In genomic region chr14:105067140-105067968, GRCh38 we compare ENCODE assay signal across 10 cellular contexts. TPM values are rescaled to one million over a fixed set of nuclear protein-coding genes. Genes with fewer than 3 reads are reported as not detected.
DNase-seq lines count a peak whose midpoint lies in the region; ATAC-seq, FAIRE-seq and TF ChIP-seq lines count a peak whose summit lies in the region.
"Had no signal": no experiment of that assay in that cellular context is flagged by ENCODE, and none has a peak within 500 bp of the region (broad histone marks: within the 10 kb centered on the region; RNA-seq: fewer than 3 reads in every experiment).

No MANE protein-coding gene starts in this region.

- H3K4me3 Mint-ChIP-seq in astrocyte (ENCODE audit: unreplicated experiment): no peak overlapping the region
- H3K4me3 Mint-ChIP-seq in endothelial cell (ENCODE audit: unreplicated experiment): no peak overlapping the region

- H3K27ac Mint-ChIP-seq in astrocyte (ENCODE audit: unreplicated experiment): peak overlapping the region; percentile 18
- no peak overlapping the region for H3K27ac Mint-ChIP-seq in endothelial cell (ENCODE audit: unreplicated experiment)

- peaks cover 7% of the 10 kb centered on the region for H3K27me3 Mint-ChIP-seq in astrocyte (ENCODE audit: low read depth, unreplicated experiment)
- peaks cover 14% of the 10 kb centered on the region for H3K27me3 Mint-ChIP-seq in endothelial cell (ENCODE audit: unreplicated experiment)

- H3K36me3 Mint-ChIP-seq in astrocyte (ENCODE audit: low read depth, unreplicated experiment) (no peaks in the 10 kb centered on the region), endothelial cell (ENCODE audit: low read depth, unreplicated experiment) (peaks cover 4% of the 10 kb centered on the region)

- H3K4me1 Mint-ChIP-seq in astrocyte (ENCODE audit: low read depth, unreplicated experiment) (peaks cover 25% of the 10 kb centered on the region), endothelial cell (ENCODE audit: unreplicated experiment) (peaks cover 3% of the 10 kb centered on the region)

- H3K4me2 ChIP-seq in astrocyte (ENCODE audit: low read length): no peak overlapping the region

- FAIRE-seq in astrocyte (lab: Jason Lieb, UNC): no peak

- ATAC-seq in SK-N-SH treated with all-trans-retinoic acid at 6 μM for 48 hours: peak; percentile 40
- no peak for ATAC-seq in GM18858 (IDR thresholded peaks at IDR 0.05; ENCODE audit: unreplicated experiment)
- no peak for ATAC-seq in HG03025 (IDR thresholded peaks at IDR 0.05; ENCODE audit: low FRiP score, unreplicated experiment)

- no peak overlapping the region for H3K27ac ChIP-seq in astrocyte (ENCODE audit: low read depth, low read length)

- no peaks in the 10 kb centered on the region for H3K36me3 ChIP-seq in astrocyte (ENCODE audit: insufficient read depth, low read length)

- H3K9ac ChIP-seq in astrocyte (ENCODE audit: low read length): no peak overlapping the region

- peaks cover 2% of the 10 kb centered on the region for H3K9me3 Mint-ChIP-seq in astrocyte (ENCODE audit: unreplicated experiment)
- H3K9me3 Mint-ChIP-seq in endothelial cell (ENCODE audit: unreplicated experiment): no peaks in the 10 kb centered on the region

- no peak overlapping the region for H2AFZ ChIP-seq in astrocyte (ENCODE audit: low read depth, low read length)

- peaks cover 3% of the 10 kb centered on the region for H3K27me3 ChIP-seq in astrocyte (ENCODE audit: insufficient read depth, low read length)

- H4K20me1 ChIP-seq in astrocyte (ENCODE audit: insufficient read depth, low read length): no peaks in the 10 kb centered on the region

- no peaks in the 10 kb centered on the region for H3K79me2 ChIP-seq in astrocyte (ENCODE audit: insufficient read depth, low read length)

- H3K4me1 ChIP-seq in astrocyte (ENCODE audit: insufficient read depth, low read length): peaks cover 28% of the 10 kb centered on the region

- TF ChIP-seq CTCF in GM12875 (IDR thresholded peaks at IDR 0.05; ENCODE audit: borderline replicate concordance, insufficient read depth, low read depth, low read length) (no peak), astrocyte (IDR thresholded peaks at IDR 0.05; ENCODE audit: insufficient read depth, low read depth, low read length) (no peak), endothelial cell (IDR thresholded peaks at IDR 0.05; ENCODE audit: unreplicated experiment) (no peak)

- no peaks in the 10 kb centered on the region for H3K9me3 ChIP-seq in astrocyte (ENCODE audit: insufficient read depth, low read depth, low read length)

- DNase-seq in astrocyte (ENCODE audit: low read depth) (peak; percentile 27), endothelial cell (ENCODE audit: low spot score) (no peak), NCI-H1092 treated with DMSO at 0.1 percent for 48 hours (lab: John Stamatoyannopoulos, UW) (no peak)
- DNase-seq in stimulated activated CD4-positive, alpha-beta T cell treated with anti-CD3 and anti-CD28 coated beads, Interleukin-1b, Interleukin-23, amount 100 ng/mL, for 4 hours (ENCODE audit: low read depth in 2 of 2): peak; percentile 37 to 43
- DNase-seq: NCI-H2227 treated with DMSO at 0.1 percent for 48 hours had no signal

- H3K4me3 ChIP-seq in GM12875 (ENCODE audit: low read depth, low read length) (peak overlapping the region; percentile 24), astrocyte (ENCODE audit: insufficient read depth, low read depth, low read length) (no peak overlapping the region)

TF ChIP-seq in SK-N-SH treated with all-trans-retinoic acid at 6 μM for 48 hours, 23 proteins besides CTCF, POLR2A, EP300 and RAD21:
- TF ChIP-seq ZFP30 (CRISPR knock-in tag; IDR thresholded peaks at IDR 0.05) (no peak), ISL1 (CRISPR knock-in tag; IDR thresholded peaks at IDR 0.05) (no peak), CSDC2 (CRISPR knock-in tag; IDR thresholded peaks at IDR 0.05) (no peak), ZNF70 (CRISPR knock-in tag; IDR thresholded peaks at IDR 0.05) (no peak), SNAI2 (CRISPR knock-in tag; IDR thresholded peaks at IDR 0.05) (no peak), BACH2 (CRISPR knock-in tag; IDR thresholded peaks at IDR 0.05; ENCODE audit: borderline replicate concordance) (no peak), ZFP3 (CRISPR knock-in tag; IDR thresholded peaks at IDR 0.05) (no peak), PPARA (CRISPR knock-in tag; IDR thresholded peaks at IDR 0.05; ENCODE audit: borderline replicate concordance) (no peak), TSHZ2 (CRISPR knock-in tag; IDR thresholded peaks at IDR 0.05) (no peak), TCF4 (CRISPR knock-in tag; IDR thresholded peaks at IDR 0.05; ENCODE audit: borderline replicate concordance) (no peak), TOX (CRISPR knock-in tag; IDR thresholded peaks at IDR 0.05; ENCODE audit: borderline replicate concordance) (no peak), ESRRG (CRISPR knock-in tag; IDR thresholded peaks at IDR 0.05) (no peak), OSR1 (CRISPR knock-in tag; IDR thresholded peaks at IDR 0.05) (no peak), ZNF565 (CRISPR knock-in tag; conservative IDR thresholded peaks at IDR 0.05; ENCODE audit: low read depth) (no peak), ARNTL (CRISPR knock-in tag; IDR thresholded peaks at IDR 0.05; ENCODE audit: borderline replicate concordance, low read depth) (no peak), RARB (CRISPR knock-in tag; IDR thresholded peaks at IDR 0.05) (no peak), ZNF8 (CRISPR knock-in tag; IDR thresholded peaks at IDR 0.05) (no peak)
- TF ChIP-seq, protein P1, sequence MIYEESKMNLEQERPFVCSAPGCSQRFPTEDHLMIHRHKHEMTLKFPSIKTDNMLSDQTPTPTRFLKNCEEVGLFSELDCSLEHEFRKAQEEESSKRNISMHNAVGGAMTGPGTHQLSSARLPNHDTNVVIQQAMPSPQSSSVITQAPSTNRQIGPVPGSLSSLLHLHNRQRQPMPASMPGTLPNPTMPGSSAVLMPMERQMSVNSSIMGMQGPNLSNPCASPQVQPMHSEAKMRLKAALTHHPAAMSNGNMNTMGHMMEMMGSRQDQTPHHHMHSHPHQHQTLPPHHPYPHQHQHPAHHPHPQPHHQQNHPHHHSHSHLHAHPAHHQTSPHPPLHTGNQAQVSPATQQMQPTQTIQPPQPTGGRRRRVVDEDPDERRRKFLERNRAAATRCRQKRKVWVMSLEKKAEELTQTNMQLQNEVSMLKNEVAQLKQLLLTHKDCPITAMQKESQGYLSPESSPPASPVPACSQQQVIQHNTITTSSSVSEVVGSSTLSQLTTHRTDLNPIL (CRISPR knock-in tag; IDR thresholded peaks at IDR 0.05; ENCODE audit: low read depth): no peak
- TF ChIP-seq, protein P2, sequence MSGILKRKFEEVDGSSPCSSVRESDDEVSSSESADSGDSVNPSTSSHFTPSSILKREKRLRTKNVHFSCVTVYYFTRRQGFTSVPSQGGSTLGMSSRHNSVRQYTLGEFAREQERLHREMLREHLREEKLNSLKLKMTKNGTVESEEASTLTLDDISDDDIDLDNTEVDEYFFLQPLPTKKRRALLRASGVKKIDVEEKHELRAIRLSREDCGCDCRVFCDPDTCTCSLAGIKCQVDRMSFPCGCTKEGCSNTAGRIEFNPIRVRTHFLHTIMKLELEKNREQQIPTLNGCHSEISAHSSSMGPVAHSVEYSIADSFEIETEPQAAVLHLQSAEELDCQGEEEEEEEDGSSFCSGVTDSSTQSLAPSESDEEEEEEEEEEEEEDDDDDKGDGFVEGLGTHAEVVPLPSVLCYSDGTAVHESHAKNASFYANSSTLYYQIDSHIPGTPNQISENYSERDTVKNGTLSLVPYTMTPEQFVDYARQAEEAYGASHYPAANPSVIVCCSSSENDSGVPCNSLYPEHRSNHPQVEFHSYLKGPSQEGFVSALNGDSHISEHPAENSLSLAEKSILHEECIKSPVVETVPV (CRISPR knock-in tag; IDR thresholded peaks at IDR 0.05): no peak
- TF ChIP-seq, protein P3, sequence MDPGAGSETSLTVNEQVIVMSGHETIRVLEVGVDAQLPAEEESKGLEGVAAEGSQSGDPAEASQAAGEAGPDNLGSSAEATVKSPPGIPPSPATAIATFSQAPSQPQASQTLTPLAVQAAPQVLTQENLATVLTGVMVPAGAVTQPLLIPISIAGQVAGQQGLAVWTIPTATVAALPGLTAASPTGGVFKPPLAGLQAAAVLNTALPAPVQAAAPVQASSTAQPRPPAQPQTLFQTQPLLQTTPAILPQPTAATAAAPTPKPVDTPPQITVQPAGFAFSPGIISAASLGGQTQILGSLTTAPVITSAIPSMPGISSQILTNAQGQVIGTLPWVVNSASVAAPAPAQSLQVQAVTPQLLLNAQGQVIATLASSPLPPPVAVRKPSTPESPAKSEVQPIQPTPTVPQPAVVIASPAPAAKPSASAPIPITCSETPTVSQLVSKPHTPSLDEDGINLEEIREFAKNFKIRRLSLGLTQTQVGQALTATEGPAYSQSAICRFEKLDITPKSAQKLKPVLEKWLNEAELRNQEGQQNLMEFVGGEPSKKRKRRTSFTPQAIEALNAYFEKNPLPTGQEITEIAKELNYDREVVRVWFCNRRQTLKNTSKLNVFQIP (CRISPR knock-in tag; IDR thresholded peaks at IDR 0.05; ENCODE audit: borderline replicate concordance, low read depth): no peak

RNA-seq across cellular contexts. Expression of gene GPR132, which starts 2.1 kb away (rescaled TPM):
- total RNA-seq in astrocyte: 1.7 and 2.2 TPM in 2 replicates
- total RNA-seq in endothelial cell (ENCODE audit: unreplicated experiment): not detected
- total RNA-seq: myocyte had no signal

RNA-seq across cellular contexts. Expression of gene CDCA4, which starts 46.5 kb away (rescaled TPM):
- total RNA-seq in astrocyte: 8.7 and 11.3 TPM in 2 replicates
- 40.1 TPM for total RNA-seq in endothelial cell (ENCODE audit: unreplicated experiment)

Comparison
In these comparisons a context has a peak if more than half of its experiments do, and no peak if none do; other contexts are left out.
1. DNase-seq: peak in astrocyte (single experiment) and stimulated activated CD4-positive, alpha-beta T cell treated with anti-CD3 and anti-CD28 coated beads, Interleukin-1b, Interleukin-23, amount 100 ng/mL, for 4 hours (2 of 2); none in endothelial cell (single experiment) and NCI-H1092 treated with DMSO at 0.1 percent for 48 hours (single experiment).